Comparison of ENCODE assay signal across 12 cellular contexts in genomic region chr2:98881153-98881650, GRCh38.
"Had no signal": no experiment of that assay in that cellular context is flagged by ENCODE, and none has a peak within 500 bp of the region (broad histone marks: within the 10 kb centered on the region; RNA-seq: fewer than 3 reads in every experiment).

No MANE protein-coding gene starts in this region.

- DNase-seq: activated CD4-positive, alpha-beta T cell treated with anti-CD3 and anti-CD28 coated beads, Interleukin-2, amount 50 U/mL, for 1 hour; activated gamma-delta T cell; cerebellar nuclear complex; cortex of kidney; foreskin fibroblast; hippocampal formation; midbrain; nephron progenitor cell; occipital lobe had no signal

- H3K36me3 ChIP-seq: ascending aorta had no signal

- H3K4me3 ChIP-seq: ascending aorta, skin epidermis had no signal

- H3K4me1 ChIP-seq: ascending aorta had no signal

- ATAC-seq: activated CD4-positive, CD25-positive, alpha-beta regulatory T cell treated with anti-CD3 and anti-CD28 coated beads, Interleukin-2, amount 50 U/mL, for 24 hours had no signal

- H3K27ac ChIP-seq: ascending aorta had no signal

- H3K27me3 ChIP-seq: ascending aorta had no signal
